7 cellular contexts compared by ENCODE assay signal in the genomic region with DNA sequence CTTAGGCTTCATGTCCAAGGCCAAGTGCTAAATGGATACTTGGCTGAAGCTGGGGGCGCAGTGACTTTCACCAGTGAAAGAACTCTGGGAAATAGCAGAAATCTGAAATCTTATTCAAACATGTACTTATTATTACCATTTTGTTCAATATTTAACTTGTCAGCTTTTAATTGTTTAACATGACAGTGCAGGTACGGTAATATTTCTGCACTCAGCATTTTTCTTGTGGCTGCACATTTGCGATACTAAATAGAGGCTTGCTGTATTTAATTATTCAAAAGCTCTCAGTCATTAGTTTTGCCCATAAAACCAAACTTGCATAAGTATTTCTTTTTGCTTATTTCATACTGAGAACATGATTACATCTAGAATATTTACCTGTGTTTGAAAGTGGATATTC.
"Had no signal": no experiment of that assay in that cellular context is flagged by ENCODE, and none has a peak within 500 bp of the region (broad histone marks: within the 10 kb centered on the region; RNA-seq: fewer than 3 reads in every experiment).

No MANE protein-coding gene starts in this region.

- ATAC-seq: HCT116 had no signal

- H3K9ac ChIP-seq: GM23248 had no signal

- H3K36me3 ChIP-seq: HAP-1 had no signal

- H3K27ac ChIP-seq: GM23248, HL-60 had no signal

- H3K9me3 ChIP-seq: HAP-1 had no signal

- H3K4me1 ChIP-seq: HAP-1 had no signal

- DNase-seq: GM23248, GOT3, HFFc6, KG1 had no signal

- H3K4me3 ChIP-seq: GM23248, HAP-1 had no signal

- H2AFZ ChIP-seq: GM23248 had no signal
